In the genomic region with DNA sequence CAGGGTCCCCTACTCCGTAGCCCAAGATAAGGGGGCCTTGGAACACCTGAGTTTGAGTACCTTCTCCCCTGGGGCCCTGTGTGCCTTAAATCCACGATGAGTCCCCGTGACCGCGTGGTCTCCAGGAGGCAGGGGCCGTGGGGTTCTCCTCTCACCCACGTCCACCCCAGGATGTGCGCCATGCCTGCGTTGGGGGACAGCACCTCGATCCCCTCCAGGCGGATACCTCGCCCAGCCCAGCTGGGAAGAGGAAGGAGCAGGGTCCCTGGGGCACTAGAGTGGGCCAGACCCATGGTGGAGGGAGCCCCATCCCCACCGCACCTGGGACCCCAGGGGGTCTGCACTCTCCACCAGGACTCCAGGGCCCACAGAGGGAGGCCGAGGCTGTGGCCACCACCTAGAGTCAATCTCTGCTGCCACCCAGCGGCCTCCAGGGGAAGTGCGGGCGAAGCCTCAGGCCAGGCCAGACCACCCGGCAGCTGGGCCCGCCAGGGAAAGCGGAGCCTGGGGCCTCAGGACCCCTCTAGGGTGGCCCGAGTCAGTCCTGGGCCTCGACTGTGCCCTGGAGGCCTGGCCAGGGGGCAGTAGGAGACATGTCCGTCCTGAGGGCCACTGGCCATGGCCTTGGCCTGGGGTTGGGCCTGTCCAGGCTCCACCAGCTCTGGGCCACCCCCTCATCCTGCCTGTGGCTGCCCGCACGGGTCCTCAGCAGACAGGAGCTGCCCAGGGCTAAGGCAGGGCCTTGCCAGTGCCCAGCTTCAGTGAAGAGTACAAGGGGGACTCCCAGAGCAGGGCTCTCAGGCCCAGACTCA, we compare ENCODE assay signal across 8 cellular contexts. TPM values are rescaled to one million over a fixed set of nuclear protein-coding genes. Genes with fewer than 3 reads are reported as not detected.
DNase-seq lines count a peak whose midpoint lies in the region; ATAC-seq and TF ChIP-seq lines count a peak whose summit lies in the region.

No MANE protein-coding gene starts in this region.

- peak; percentile 98 to 99 for TF ChIP-seq CTCF in left lung (IDR thresholded peaks at IDR 0.05)

- no peaks in the 10 kb centered on the region for H3K9me3 ChIP-seq in left lung

- no peaks in the 10 kb centered on the region for H3K36me3 ChIP-seq in left lung

- peaks cover 0 to 5% of the 10 kb centered on the region in 2 donors for H3K27me3 ChIP-seq in left lung

- H3K4me3 ChIP-seq in left lung: no peak overlapping the region

- intact Hi-C loops in left lung (cut with DNase I): loop anchor here in 1 of 2 donors (10.0 kb wide), 1 partner anchor 264 kb away; no protein-coding TSS in a partner anchor

- DNase-seq in NCI-H2171 treated with DMSO at 0.1 percent for 48 hours (lab: John Stamatoyannopoulos, UW): peak; percentile 1
- DNase-seq in NCI-H2171 (lab: John Stamatoyannopoulos, UW): no peak
- DNase-seq in MV-4-11 (lab: John Stamatoyannopoulos, UW): peak; percentile 14
- peak; percentile 28 for DNase-seq in activated CD4-positive, CD25-positive, alpha-beta regulatory T cell treated with anti-CD3 and anti-CD28 coated beads, Interleukin-2, amount 50 U/mL, for 16 hours (ENCODE audit: low read depth, low spot score)
- DNase-seq in caudate nucleus (lab: John Stamatoyannopoulos, UW): peak in 41 of 61 donors; percentile 2 to 53 (median 28)
- peak; percentile 66 to 92 for DNase-seq in left lung
- DNase-seq in stimulated activated CD4-positive, alpha-beta T cell treated with anti-CD3 and anti-CD28 coated beads, TNF-alpha, amount 100 ng/mL, for 24 hours (ENCODE audit: low read depth in 3 of 3): peak; percentile 41 to 60 (median 54)
- DNase-seq in cortex of kidney (lab: John Stamatoyannopoulos, UW): no peak

- H3K4me1 ChIP-seq in left lung: no peaks in the 10 kb centered on the region

- peak; percentile 94 for ATAC-seq in left lung

- H3K27ac ChIP-seq in caudate nucleus (ENCODE audit: low read depth, low read length) (no peak overlapping the region), left lung (no peak overlapping the region)

RNA-seq across cellular contexts. Expression of gene FAM53A, which starts 55.0 kb away (rescaled TPM):
- 1 to 10 TPM; 1.8 to 1.9 TPM for total RNA-seq in left lung

Comparison
In these comparisons a context has a peak if more than half of its experiments do, and no peak if none do; other contexts are left out.
1. DNase-seq: peak in NCI-H2171 treated with DMSO at 0.1 percent for 48 hours (single experiment), MV-4-11 (single experiment), activated CD4-positive, CD25-positive, alpha-beta regulatory T cell treated with anti-CD3 and anti-CD28 coated beads, Interleukin-2, amount 50 U/mL, for 16 hours (single experiment), caudate nucleus (41 of 61), left lung (2 of 2) and stimulated activated CD4-positive, alpha-beta T cell treated with anti-CD3 and anti-CD28 coated beads, TNF-alpha, amount 100 ng/mL, for 24 hours (3 of 3); none in NCI-H2171 (single experiment) and cortex of kidney (single experiment).